15 cellular contexts compared by ENCODE assay signal in the genomic region with DNA sequence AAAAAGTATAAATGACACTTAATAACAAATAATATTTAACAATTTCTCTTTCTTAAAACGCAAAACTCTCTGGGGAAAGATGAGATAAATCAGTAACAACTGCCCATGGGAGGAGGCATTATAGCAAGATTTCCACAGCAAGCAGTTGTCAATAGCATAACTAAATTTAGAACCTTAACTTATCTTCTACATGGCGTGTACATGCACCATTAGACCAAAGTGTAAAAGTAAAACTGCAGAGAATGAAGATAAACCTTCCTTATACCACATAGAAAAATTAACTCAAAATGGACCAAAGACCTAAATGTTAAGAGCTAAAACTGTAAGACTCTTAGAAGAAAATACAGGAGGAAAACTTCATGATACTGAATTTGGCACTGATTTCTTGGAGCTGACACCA.
"Had no signal": no experiment of that assay in that cellular context is flagged by ENCODE, and none has a peak within 500 bp of the region (broad histone marks: within the 10 kb centered on the region; RNA-seq: fewer than 3 reads in every experiment).

No MANE protein-coding gene starts in this region.

- H3K9me3 ChIP-seq: breast epithelium, esophagus squamous epithelium, mucosa of descending colon, testis had no signal

- DNase-seq: activated effector memory CD4-positive, alpha-beta T cell treated with Interleukin-2 at 50 U/mL for 16 hours; activated naive CD8-positive, alpha-beta T cell treated with anti-CD3 and anti-CD28 coated beads, Interleukin-2, amount 10 ng/mL, durations not matched to agents 7 days and 5 days; activated T-cell treated with anti-CD3 and anti-CD28 coated beads for 4 hours; anterior cingulate cortex; esophagus squamous epithelium; foreskin fibroblast; glutamatergic neuron; mucosa of descending colon; nephron progenitor cell; stimulated activated CD8-positive, alpha-beta memory T cell treated with anti-CD3 and anti-CD28 coated beads, Interleukin-4, amount 100 ng/mL, for 48 hours; stimulated activated naive CD8-positive, alpha-beta T cell treated with anti-CD3 and anti-CD28 coated beads, Interleukin-15, amount 100 ng/mL, for 72 hours; testis; WERI-Rb-1 had no signal

- H3K27ac Mint-ChIP-seq: activated CD4-positive, alpha-beta T cell treated with anti-CD3 and anti-CD28 coated beads for 36 hours; activated naive CD8-positive, alpha-beta T cell treated with anti-CD3 and anti-CD28 coated beads, Interleukin-2, amount 10 ng/mL, durations not matched to agents 7 days and 5 days; nephron progenitor cell had no signal

- H3K9me3 Mint-ChIP-seq: nephron progenitor cell; stimulated activated naive CD8-positive, alpha-beta T cell treated with anti-CD3 and anti-CD28 coated beads, Interleukin-15, amount 100 ng/mL, for 72 hours had no signal

- H3K4me3 Mint-ChIP-seq: activated CD4-positive, alpha-beta T cell treated with anti-CD3 and anti-CD28 coated beads for 36 hours; activated naive CD8-positive, alpha-beta T cell treated with anti-CD3 and anti-CD28 coated beads, Interleukin-2, amount 10 ng/mL, durations not matched to agents 7 days and 5 days; nephron progenitor cell; stimulated activated naive CD8-positive, alpha-beta T cell treated with anti-CD3 and anti-CD28 coated beads, Interleukin-15, amount 100 ng/mL, for 72 hours had no signal

- H3K4me3 ChIP-seq: breast epithelium, esophagus squamous epithelium, mucosa of descending colon, testis had no signal

- H3K27me3 Mint-ChIP-seq: activated CD4-positive, alpha-beta T cell treated with anti-CD3 and anti-CD28 coated beads for 36 hours; activated naive CD8-positive, alpha-beta T cell treated with anti-CD3 and anti-CD28 coated beads, Interleukin-2, amount 10 ng/mL, durations not matched to agents 7 days and 5 days; stimulated activated naive CD8-positive, alpha-beta T cell treated with anti-CD3 and anti-CD28 coated beads, Interleukin-15, amount 100 ng/mL, for 72 hours had no signal

- H3K27ac ChIP-seq: breast epithelium, WERI-Rb-1 had no signal

- H3K36me3 ChIP-seq: breast epithelium, esophagus squamous epithelium, WERI-Rb-1 had no signal

- H3K27me3 ChIP-seq: breast epithelium, esophagus squamous epithelium, testis had no signal

- ATAC-seq: mucosa of descending colon; stimulated activated naive CD8-positive, alpha-beta T cell treated with anti-CD3 and anti-CD28 coated beads, Interleukin-15, amount 100 ng/mL, for 72 hours had no signal
